8 cellular contexts compared by ENCODE assay signal in the genomic region with DNA sequence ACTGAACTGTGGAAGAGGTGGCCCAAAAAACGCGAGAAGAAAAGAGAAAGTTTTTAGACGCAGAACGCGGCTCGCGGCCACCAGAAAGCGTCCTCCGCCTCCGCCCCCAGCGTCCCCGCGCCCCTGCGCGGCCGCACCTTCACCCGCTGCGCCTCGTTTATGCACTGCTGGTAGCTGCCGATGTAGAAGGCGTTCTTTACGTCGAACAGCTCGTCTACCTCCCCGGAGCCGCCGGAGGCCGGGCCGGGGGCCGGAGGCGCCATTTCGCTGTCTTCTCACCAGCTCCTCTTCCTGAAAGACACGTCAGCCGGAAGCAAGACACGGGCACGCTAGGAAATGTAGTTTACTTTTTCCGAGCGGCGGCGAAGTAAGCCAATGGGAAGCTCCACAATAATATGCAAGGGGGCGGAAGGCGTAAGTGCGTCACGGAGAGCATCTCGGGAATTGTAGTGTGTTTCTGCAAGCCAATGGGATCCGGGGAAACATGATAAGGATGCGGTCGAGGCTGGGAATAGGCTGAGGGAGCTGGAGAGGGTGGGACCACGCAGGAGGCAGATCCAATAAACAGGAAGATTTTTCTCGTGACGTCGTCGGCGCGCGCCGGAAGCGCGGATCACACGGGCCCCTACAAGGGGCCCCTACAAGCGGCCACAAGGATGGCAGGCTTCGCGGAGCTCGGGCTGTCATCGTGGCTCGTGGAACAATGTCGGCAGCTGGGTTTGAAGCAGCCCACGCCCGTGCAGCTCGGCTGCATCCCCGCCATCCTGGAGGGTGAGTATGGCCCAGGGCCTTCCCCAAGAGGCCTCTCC. TPM values are rescaled to one million over a fixed set of nuclear protein-coding genes. Genes with fewer than 3 reads are reported as not detected.
DNase-seq lines count a peak whose midpoint lies in the region; ATAC-seq, FAIRE-seq and TF ChIP-seq lines count a peak whose summit lies in the region.

A gene (minus strand): TSS at position 302 of the 809 bp plus-strand sequence. CDS start 39 bp downstream, at position 263.
A gene with protein sequence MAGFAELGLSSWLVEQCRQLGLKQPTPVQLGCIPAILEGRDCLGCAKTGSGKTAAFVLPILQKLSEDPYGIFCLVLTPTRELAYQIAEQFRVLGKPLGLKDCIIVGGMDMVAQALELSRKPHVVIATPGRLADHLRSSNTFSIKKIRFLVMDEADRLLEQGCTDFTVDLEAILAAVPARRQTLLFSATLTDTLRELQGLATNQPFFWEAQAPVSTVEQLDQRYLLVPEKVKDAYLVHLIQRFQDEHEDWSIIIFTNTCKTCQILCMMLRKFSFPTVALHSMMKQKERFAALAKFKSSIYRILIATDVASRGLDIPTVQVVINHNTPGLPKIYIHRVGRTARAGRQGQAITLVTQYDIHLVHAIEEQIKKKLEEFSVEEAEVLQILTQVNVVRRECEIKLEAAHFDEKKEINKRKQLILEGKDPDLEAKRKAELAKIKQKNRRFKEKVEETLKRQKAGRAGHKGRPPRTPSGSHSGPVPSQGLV (plus strand): TSS at position 630 of the 809 bp plus-strand sequence. CDS start 27 bp downstream, at position 657.

- peak within 1 kb of the TSS; percentile 65 to 98 (median 88) for H3K4me3 ChIP-seq in heart right ventricle
- peak within 1 kb of the TSS; percentile 58 to 97 (median 86) for H3K4me3 ChIP-seq in upper lobe of left lung

- peak; percentile 99 for FAIRE-seq in GM12892 (lab: Jason Lieb, UNC)

- 0% methylated on average over 71 of the region's 71 CpGs for WGBS in heart right ventricle, 2 donors
- WGBS in upper lobe of left lung, 2 donors: 0 to 1% methylated on average over 36 to 69 of the region's 71 CpGs

- H3K9me3 ChIP-seq in heart right ventricle (no peaks in the 10 kb centered on the region), upper lobe of left lung (no peaks in the 10 kb centered on the region)

- DNase-seq in GM12892 (ENCODE audit: insufficient read length) (peak; percentile 97), NCI-H146 treated with DMSO at 0.1 percent for 48 hours (lab: John Stamatoyannopoulos, UW; ENCODE audit: unreplicated experiment) (peak; percentile 100), amniotic epithelial cell (ENCODE audit: low read depth) (peak; percentile 100), heart right ventricle (peak; percentile 95 to 99), posterior cingulate gyrus (peak; percentile 94 to 100 (median 98)), upper lobe of left lung (peak; percentile 98 to 99)

- ATAC-seq in HG02852 (IDR thresholded peaks at IDR 0.05; ENCODE audit: unreplicated experiment) (peak; percentile 88), heart right ventricle (peak; percentile 96 to 99 (median 99)), upper lobe of left lung (ENCODE audit: low FRiP score in 2 of 2) (peak; percentile 98 to 99)

- peaks cover 11 to 40% (median 31%) of the 10 kb centered on the region in 9 donors for H3K4me1 ChIP-seq in heart right ventricle
- H3K4me1 ChIP-seq in upper lobe of left lung: peaks cover 26 to 52% (median 28%) of the 10 kb centered on the region in 4 donors

- TF ChIP-seq CTCF in heart right ventricle (IDR thresholded peaks at IDR 0.05): peak in 1 of 9 donors; percentile 7
- no peak for TF ChIP-seq CTCF in upper lobe of left lung (IDR thresholded peaks at IDR 0.05)

- H3K36me3 ChIP-seq in heart right ventricle (peaks cover 0 to 63% (median 21%) of the 10 kb centered on the region in 9 donors), upper lobe of left lung (peaks cover 15 to 50% (median 40%) of the 10 kb centered on the region in 4 donors)

- TF ChIP-seq EP300 in upper lobe of left lung (IDR thresholded peaks at IDR 0.05): no peak

- TF ChIP-seq POLR2A in GM12892 (IDR thresholded peaks at IDR 0.05; ENCODE audit: low read depth, low read length): peak; percentile 87
- peak in 3 of 4 donors; percentile 56 to 92 (median 92) for TF ChIP-seq POLR2A in upper lobe of left lung (IDR thresholded peaks at IDR 0.05)

- H3K27me3 ChIP-seq in heart right ventricle (no peaks in the 10 kb centered on the region), upper lobe of left lung (no peaks in the 10 kb centered on the region)

- intact Hi-C loops in T-helper 1 cell treated with Interleukin-12 subunit alpha and Interleukin-12 subunit beta and Interleukin-4 antibody, amounts not matched to agents 30 ng/mL and 1 ng/mL, for 36 hours (cut with micrococcal nuclease): loop anchor here (1.0 to 5.0 kb wide), 14 partner anchors 13 to 401 kb away; a partner anchor contains a TSS
- intact Hi-C loops in heart right ventricle (cut with DNase I): loop anchor here in 2 of 10 donors (1.0 to 10.0 kb wide), 3 partner anchors 21 to 454 kb away; a partner anchor contains a TSS
- intact Hi-C loops in posterior cingulate gyrus (cut with DNase I): loop anchor here (2.0 to 5.0 kb wide), 2 partner anchors 52 to 332 kb away; a partner anchor contains a TSS

- H3K27ac ChIP-seq in heart right ventricle: peak within 1 kb of the TSS; percentile 76 to 94 (median 90)
- H3K27ac ChIP-seq in upper lobe of left lung: peak within 1 kb of the TSS; percentile 91 to 96 (median 94)

RNA-seq across cellular contexts. Expression of the first gene that starts in this region (rescaled TPM):
- polyA plus RNA-seq in GM12892 (2012; ENCODE audit: missing spikeins): 81.2 TPM
- total RNA-seq in T-helper 1 cell treated with Interleukin-12 subunit alpha and Interleukin-12 subunit beta and Interleukin-4 antibody, amounts not matched to agents 30 ng/mL and 1 ng/mL, for 36 hours: 287 and 295 TPM in 2 replicates
- total RNA-seq in heart right ventricle (100 to 1,000 TPM; 102 to 157 (median 117) TPM), upper lobe of left lung (100 to 1,000 TPM; 124 to 250 (median 191) TPM)
- 100 to 1,000 TPM; 166 to 302 TPM for polyA plus RNA-seq in heart right ventricle

RNA-seq across cellular contexts. Expression of the second gene that starts in this region (rescaled TPM):
- 24.4 TPM for polyA plus RNA-seq in GM12892 (2012; ENCODE audit: missing spikeins)
- 64.3 and 66.5 TPM in 2 replicates for total RNA-seq in T-helper 1 cell treated with Interleukin-12 subunit alpha and Interleukin-12 subunit beta and Interleukin-4 antibody, amounts not matched to agents 30 ng/mL and 1 ng/mL, for 36 hours
- total RNA-seq in heart right ventricle: 10 to 100 TPM; 16.2 to 29.8 (median 21.3) TPM
- 10 to 100 TPM; 44.4 to 74.5 TPM for polyA plus RNA-seq in heart right ventricle
- total RNA-seq in upper lobe of left lung: 10 to 100 TPM; 22.5 to 46.7 (median 40.1) TPM

Comparison
In these comparisons a context has a peak if more than half of its experiments do, and no peak if none do; other contexts are left out.
1. Peak in every context shown above with its lines: DNase-seq, ATAC-seq, H3K4me3 ChIP-seq and H3K27ac ChIP-seq.